In genomic region chr6:46325561-46326525, GRCh38 we compare ENCODE assay signal across 8 cellular contexts.
DNase-seq lines count a peak whose midpoint lies in the region; ATAC-seq and TF ChIP-seq lines count a peak whose summit lies in the region.

No MANE protein-coding gene starts in this region.

- no TSS peak for BruUV-seq in PC-9 (replicated peaks; lab: Mats Ljungman, UMichigan)

- TF ChIP-seq CTCF in omental fat pad (IDR thresholded peaks at IDR 0.05) (no peak), PC-9 (conservative IDR thresholded peaks at IDR 0.05) (no peak), esophagus squamous epithelium (IDR thresholded peaks at IDR 0.05) (no peak)

- CTCF ChIA-PET in PC-9 (lab: Charles Lee): interaction anchor here (0.5 kb wide), 1 partner anchor 454 kb away, joined by 4 read pairs; no protein-coding TSS in a partner anchor

- H3K4me3 ChIP-seq in endocrine pancreas (ENCODE audit: control insufficient read depth, insufficient read depth, low read length) (peak overlapping the region; percentile 57), PC-9 (no peak overlapping the region), esophagus squamous epithelium (no peak overlapping the region)

- H2AFZ ChIP-seq in PC-9: no peak overlapping the region

- no peaks in the 10 kb centered on the region for H4K20me1 ChIP-seq in PC-9 (ENCODE audit: insufficient read depth)

- no peaks in the 10 kb centered on the region for H3K79me2 ChIP-seq in PC-9 (ENCODE audit: low read depth)

- H3K4me1 ChIP-seq in endocrine pancreas (ENCODE audit: control insufficient read depth, insufficient read depth, low read length): peaks cover 13% of the 10 kb centered on the region
- no peaks in the 10 kb centered on the region for H3K4me1 ChIP-seq in PC-9 (replicated peaks; ENCODE audit: insufficient read depth)
- peaks cover 0 to 20% (median 0%) of the 10 kb centered on the region in 3 donors for H3K4me1 ChIP-seq in esophagus squamous epithelium

- no peaks in the 10 kb centered on the region for H3F3A ChIP-seq in PC-9 (ENCODE audit: insufficient read depth, low read depth)

- H3K4me2 ChIP-seq in PC-9: no peak overlapping the region

- ATAC-seq in omental fat pad (ENCODE audit: low FRiP score) (peak; percentile 15), GM21576 (IDR thresholded peaks at IDR 0.05; ENCODE audit: unreplicated experiment) (no peak), GM19395 (IDR thresholded peaks at IDR 0.05; ENCODE audit: unreplicated experiment) (no peak)

- no peaks in the 10 kb centered on the region for H3K9me2 ChIP-seq in PC-9 (ENCODE audit: insufficient read depth)

- H3K9ac ChIP-seq in endocrine pancreas (ENCODE audit: control insufficient read depth, insufficient read depth, low read length): no peak overlapping the region

- intact Hi-C loops in PC-9 (cut with micrococcal nuclease; ENCODE audit: unreplicated experiment): no loop called here
- intact Hi-C loops in esophagus squamous epithelium (cut with DNase I): no loop called here

- POLR2A ChIA-PET in PC-9 (lab: Charles Lee; ENCODE audit: unreplicated experiment): no interaction called here

- H3K9me3 ChIP-seq in endocrine pancreas (ENCODE audit: control insufficient read depth, low read length) (no peaks in the 10 kb centered on the region), PC-9 (ENCODE audit: insufficient read depth, low read depth) (no peaks in the 10 kb centered on the region), esophagus squamous epithelium (no peaks in the 10 kb centered on the region)

- H3K27me3 ChIP-seq in endocrine pancreas (ENCODE audit: control insufficient read depth, insufficient read depth, low read length) (no peaks in the 10 kb centered on the region), PC-9 (ENCODE audit: insufficient read depth, low read depth) (peaks cover 3% of the 10 kb centered on the region; the same call in 1 of the 2 replicates), esophagus squamous epithelium (no peaks in the 10 kb centered on the region)

- TF ChIP-seq POLR2A in esophagus squamous epithelium (IDR thresholded peaks at IDR 0.05): no peak

- 43 to 44% methylated on average over 18 to 21 of the region's 21 CpGs for WGBS in esophagus squamous epithelium, 2 donors

- H3K36me3 ChIP-seq in endocrine pancreas (ENCODE audit: control insufficient read depth, insufficient read depth, low read length) (no peaks in the 10 kb centered on the region), PC-9 (ENCODE audit: low read depth) (no peaks in the 10 kb centered on the region), esophagus squamous epithelium (no peaks in the 10 kb centered on the region)

- DNase-seq in ELR (ENCODE audit: low read depth) (peak; percentile 13), NCI-H2081 treated with DMSO at 0.1 percent for 48 hours (lab: John Stamatoyannopoulos, UW) (peak; percentile 61), omental fat pad (ENCODE audit: low spot score) (no peak), PC-9 (no peak), esophagus squamous epithelium (lab: John Stamatoyannopoulos, UW) (no peak)

- no peak overlapping the region for H3K27ac ChIP-seq in PC-9
- no peak overlapping the region for H3K27ac ChIP-seq in esophagus squamous epithelium

Comparison
In these comparisons a context has a peak if more than half of its experiments do, and no peak if none do; other contexts are left out.
1. DNase-seq: peak in ELR (single experiment) and NCI-H2081 treated with DMSO at 0.1 percent for 48 hours (single experiment); none in omental fat pad (single experiment), PC-9 (0 of 2) and esophagus squamous epithelium (single experiment).